In the genomic region with DNA sequence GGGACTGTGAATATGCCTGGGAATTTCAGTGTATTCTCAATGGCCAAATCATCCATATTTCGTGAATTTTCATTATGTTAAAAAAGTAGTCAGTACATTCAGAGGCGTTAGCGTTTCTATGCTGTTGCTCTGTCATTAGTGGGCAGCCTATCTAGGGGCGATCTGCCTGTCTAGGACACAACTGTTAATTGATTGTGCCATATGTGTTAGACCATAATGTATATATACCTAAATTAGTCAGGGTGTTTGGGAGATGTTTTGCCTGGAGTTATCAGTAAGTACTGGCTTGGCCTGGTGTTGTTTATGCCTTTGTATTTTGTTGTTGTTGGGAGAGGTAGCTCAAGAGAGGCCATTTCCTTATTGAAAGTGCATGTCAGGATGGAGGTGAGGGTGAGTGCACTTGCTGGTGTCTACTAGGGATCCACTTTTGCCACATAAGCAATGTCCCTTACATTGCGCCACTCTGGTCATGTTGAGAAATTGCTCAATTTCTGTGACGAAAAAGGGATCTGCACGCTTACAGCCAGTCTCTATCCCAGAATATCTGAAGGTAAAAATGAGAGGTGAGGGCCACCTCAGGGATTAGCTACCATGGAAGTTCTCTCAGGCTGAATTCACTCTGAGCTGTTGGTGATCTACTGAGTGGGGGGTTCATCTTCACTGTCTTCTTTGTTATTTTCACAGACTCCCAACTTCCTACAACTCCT, we compare ENCODE assay signal across 9 cellular contexts.
DNase-seq lines count a peak whose midpoint lies in the region; ATAC-seq lines count a peak whose summit lies in the region.
"Had no signal": no experiment of that assay in that cellular context is flagged by ENCODE, and none has a peak within 500 bp of the region (broad histone marks: within the 10 kb centered on the region; RNA-seq: fewer than 3 reads in every experiment).

No MANE protein-coding gene starts in this region.

- no peak for DNase-seq in T-helper 2 cell treated with Interferon-gamma antibody and Interleukin-4, amounts not matched to agents 5 μg/mL and 100 μg/mL, for 36 hours (ENCODE audit: low spot score)
- DNase-seq in T-helper 2 cell (no peak), KG1 (lab: John Stamatoyannopoulos, UW) (no peak), glomerular visceral epithelial cell (ENCODE audit: extremely low spot score) (no peak)

- H3K4me3 ChIP-seq in rectal smooth muscle tissue (ENCODE audit: low read length), result no peak overlapping the region
- H3K4me3 ChIP-seq: A549 had no signal

- peak; percentile 26 for ATAC-seq in HG03097 (IDR thresholded peaks at IDR 0.05; ENCODE audit: low FRiP score, unreplicated experiment)
- no peak for ATAC-seq in GM18520 (IDR thresholded peaks at IDR 0.05; ENCODE audit: unreplicated experiment)
- ATAC-seq: A549 had no signal

- H3K27ac ChIP-seq in rectal smooth muscle tissue (ENCODE audit: low read depth, low read length), result peak overlapping the region; percentile 30

- H3K27me3 Mint-ChIP-seq in T-helper 2 cell treated with Interferon-gamma antibody and Interleukin-4, amounts not matched to agents 5 μg/mL and 100 μg/mL, for 36 hours (ENCODE audit: low read depth), result no peaks in the 10 kb centered on the region
- H3K27me3 Mint-ChIP-seq in activated naive CD8-positive, alpha-beta T cell, result no peaks in the 10 kb centered on the region

- no peaks in the 10 kb centered on the region for H3K4me1 ChIP-seq in rectal smooth muscle tissue (ENCODE audit: control insufficient read depth, insufficient read depth, low read length)

- H3K9ac ChIP-seq in rectal smooth muscle tissue (ENCODE audit: low read length), result no peak overlapping the region

- no peaks in the 10 kb centered on the region for H3K27me3 ChIP-seq in rectal smooth muscle tissue (ENCODE audit: control insufficient read depth, insufficient read depth, low read length)

- H3K27ac Mint-ChIP-seq in T-helper 2 cell treated with Interferon-gamma antibody and Interleukin-4, amounts not matched to agents 5 μg/mL and 100 μg/mL, for 36 hours, result peak overlapping the region; percentile 96
- H3K27ac Mint-ChIP-seq in activated naive CD8-positive, alpha-beta T cell, result peak overlapping the region; percentile 99

- H3K36me3 ChIP-seq in rectal smooth muscle tissue (ENCODE audit: control insufficient read depth, insufficient read depth, low read length), result no peaks in the 10 kb centered on the region

- H3K9me3 Mint-ChIP-seq in T-helper 2 cell treated with Interferon-gamma antibody and Interleukin-4, amounts not matched to agents 5 μg/mL and 100 μg/mL, for 36 hours, result no peaks in the 10 kb centered on the region
- H3K9me3 Mint-ChIP-seq in activated naive CD8-positive, alpha-beta T cell (ENCODE audit: low read depth), result peaks cover 2% of the 10 kb centered on the region

- H3K4me1 Mint-ChIP-seq in T-helper 2 cell treated with Interferon-gamma antibody and Interleukin-4, amounts not matched to agents 5 μg/mL and 100 μg/mL, for 36 hours (ENCODE audit: low read depth), result peaks cover 41% of the 10 kb centered on the region
- peaks cover 46% of the 10 kb centered on the region for H3K4me1 Mint-ChIP-seq in activated naive CD8-positive, alpha-beta T cell (ENCODE audit: low read depth)

- peak overlapping the region; percentile 84 for H3K4me3 Mint-ChIP-seq in T-helper 2 cell treated with Interferon-gamma antibody and Interleukin-4, amounts not matched to agents 5 μg/mL and 100 μg/mL, for 36 hours
- peak overlapping the region; percentile 88 for H3K4me3 Mint-ChIP-seq in activated naive CD8-positive, alpha-beta T cell

- H3K36me3 Mint-ChIP-seq in T-helper 2 cell treated with Interferon-gamma antibody and Interleukin-4, amounts not matched to agents 5 μg/mL and 100 μg/mL, for 36 hours (ENCODE audit: low read depth), result no peaks in the 10 kb centered on the region
- H3K36me3 Mint-ChIP-seq in activated naive CD8-positive, alpha-beta T cell, result peaks cover 9% of the 10 kb centered on the region
